Comparison of ENCODE assay signal across 9 cellular contexts in the genomic region with DNA sequence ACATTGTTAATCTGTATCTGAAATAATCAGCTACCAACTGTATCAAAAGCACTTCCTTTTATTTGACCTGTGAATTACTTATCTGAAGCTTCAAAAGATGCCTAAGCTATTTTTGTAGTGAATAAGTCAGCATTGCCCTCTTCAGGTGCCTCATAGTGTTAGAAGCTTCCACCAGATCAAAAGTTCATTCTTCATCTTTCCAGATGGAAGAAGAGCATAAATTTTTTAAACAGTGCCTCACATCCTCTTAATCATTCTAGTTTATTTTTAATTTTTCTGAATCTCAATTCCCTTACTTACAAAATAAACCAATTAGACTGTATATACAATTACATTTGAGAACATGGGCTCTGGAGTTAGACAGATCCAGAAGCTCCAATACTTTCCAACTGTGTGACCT.
DNase-seq lines count a peak whose midpoint lies in the region; ATAC-seq and TF ChIP-seq lines count a peak whose summit lies in the region.
"Had no signal": no experiment of that assay in that cellular context is flagged by ENCODE, and none has a peak within 500 bp of the region (broad histone marks: within the 10 kb centered on the region; RNA-seq: fewer than 3 reads in every experiment).

No MANE protein-coding gene starts in this region.

- DNase-seq in NOMO-1 treated with DMSO at 0.1 percent for 48 hours (lab: John Stamatoyannopoulos, UW; ENCODE audit: unreplicated experiment): peak; percentile 26
- no peak for DNase-seq in NOMO-1 treated with dmso at 0.1 percent for 144 hours (lab: John Stamatoyannopoulos, UW; ENCODE audit: unreplicated experiment)
- DNase-seq in LNCaP clone FGC (ENCODE audit: low read depth): no peak
- DNase-seq in central memory CD8-positive, alpha-beta T cell (ENCODE audit: low spot score in 2 of 2): no peak
- DNase-seq in osteoblast (ENCODE audit: insufficient read length, low spot score, missing footprints): no peak
- no peak for DNase-seq in ovary
- DNase-seq in NCI-H526 (lab: John Stamatoyannopoulos, UW): no peak
- DNase-seq: NCI-H1436 treated with DMSO at 0.1 percent for 48 hours had no signal

- H3K36me3 Mint-ChIP-seq in central memory CD8-positive, alpha-beta T cell (ENCODE audit: insufficient read depth): peaks cover 14% of the 10 kb centered on the region

- H3K4me1 ChIP-seq in osteoblast (ENCODE audit: insufficient read depth, low read length) (peaks cover 10% of the 10 kb centered on the region), ovary (ENCODE audit: insufficient read depth) (no peaks in the 10 kb centered on the region)

- TF ChIP-seq CTCF in LNCaP clone FGC (IDR thresholded peaks at IDR 0.05; ENCODE audit: control insufficient read depth, extremely low read depth, insufficient read depth): peak; percentile 28
- peak; percentile 16 for TF ChIP-seq CTCF in osteoblast (IDR thresholded peaks at IDR 0.05; ENCODE audit: extremely low read depth, low read depth, low read length)
- no peak for TF ChIP-seq CTCF in ovary (IDR thresholded peaks at IDR 0.05)

- H2AFZ ChIP-seq in osteoblast (ENCODE audit: low read length): no peak overlapping the region

- H3K4me3 Mint-ChIP-seq in central memory CD8-positive, alpha-beta T cell: peak overlapping the region; percentile 73

- H3K4me1 Mint-ChIP-seq in central memory CD8-positive, alpha-beta T cell: peaks cover 46% of the 10 kb centered on the region

- no peaks in the 10 kb centered on the region for H3K27me3 Mint-ChIP-seq in central memory CD8-positive, alpha-beta T cell

- H3K27ac ChIP-seq in osteoblast (ENCODE audit: low read depth, low read length) (no peak overlapping the region), ovary (no peak overlapping the region)

- no peak for ATAC-seq in central memory CD8-positive, alpha-beta T cell (replicated peaks; ENCODE audit: extremely low read depth, poor library complexity, severe bottlenecking)
- ATAC-seq in HG02852 (IDR thresholded peaks at IDR 0.05; ENCODE audit: unreplicated experiment): no peak

- peak overlapping the region; percentile 95 for H3K27ac Mint-ChIP-seq in central memory CD8-positive, alpha-beta T cell (ENCODE audit: low read depth)

- H3K9me3 ChIP-seq in osteoblast (ENCODE audit: low read depth, low read length): no peaks in the 10 kb centered on the region
- no peaks in the 10 kb centered on the region for H3K9me3 ChIP-seq in ovary

- no peak for TF ChIP-seq POLR2A in ovary (IDR thresholded peaks at IDR 0.05)

- H3K4me3 ChIP-seq in LNCaP clone FGC (ENCODE audit: low read depth, low read length) (no peak overlapping the region), osteoblast (ENCODE audit: insufficient read depth, low read length) (no peak overlapping the region), ovary (no peak overlapping the region)

- intact Hi-C loops in ovary (cut with DNase I): no loop called here

- peaks cover 6% of the 10 kb centered on the region for H4K20me1 ChIP-seq in osteoblast (ENCODE audit: insufficient read depth, low read length)

- peaks cover 21% of the 10 kb centered on the region for H3K79me2 ChIP-seq in osteoblast (ENCODE audit: insufficient read depth, low read length)

- H3K9me3 Mint-ChIP-seq in central memory CD8-positive, alpha-beta T cell: peaks cover 5% of the 10 kb centered on the region

- no peak for TF ChIP-seq EP300 in ovary (IDR thresholded peaks at IDR 0.05)

- H3K27me3 ChIP-seq in osteoblast (ENCODE audit: insufficient read depth, low read length) (no peaks in the 10 kb centered on the region), ovary (no peaks in the 10 kb centered on the region)

- H3K4me2 ChIP-seq in osteoblast (ENCODE audit: insufficient read depth, low read length): no peak overlapping the region

- H3K36me3 ChIP-seq in osteoblast (ENCODE audit: insufficient read depth, low read length): no peaks in the 10 kb centered on the region
- H3K36me3 ChIP-seq in ovary: no peaks in the 10 kb centered on the region

Comparison
In these comparisons a context has a peak if more than half of its experiments do, and no peak if none do; other contexts are left out.
1. CTCF ChIP-seq: peak in LNCaP clone FGC (single experiment) and osteoblast (single experiment); none in ovary (0 of 3).